ENCODE assay signal across 1 cellular context in genomic region chr1:186497651-186498050, GRCh38.
TF ChIP-seq lines count a peak whose summit lies in the region.

No MANE protein-coding gene starts in this region.

TF ChIP-seq in IMR-90, 13 proteins besides CTCF, POLR2A, EP300 and RAD21 (continued from another document):
- TF ChIP-seq MAFK (IDR thresholded peaks at IDR 0.05; ENCODE audit: low read depth, low read length), result no peak
- TF ChIP-seq MXI1 (IDR thresholded peaks at IDR 0.05; ENCODE audit: borderline replicate concordance, low read depth, low read length), result no peak
- TF ChIP-seq USF2 (IDR thresholded peaks at IDR 0.05; ENCODE audit: low read depth, low read length), result no peak
- no peak for TF ChIP-seq CHD1 (IDR thresholded peaks at IDR 0.05; ENCODE audit: low read depth, low read length)
